In the genomic region with DNA sequence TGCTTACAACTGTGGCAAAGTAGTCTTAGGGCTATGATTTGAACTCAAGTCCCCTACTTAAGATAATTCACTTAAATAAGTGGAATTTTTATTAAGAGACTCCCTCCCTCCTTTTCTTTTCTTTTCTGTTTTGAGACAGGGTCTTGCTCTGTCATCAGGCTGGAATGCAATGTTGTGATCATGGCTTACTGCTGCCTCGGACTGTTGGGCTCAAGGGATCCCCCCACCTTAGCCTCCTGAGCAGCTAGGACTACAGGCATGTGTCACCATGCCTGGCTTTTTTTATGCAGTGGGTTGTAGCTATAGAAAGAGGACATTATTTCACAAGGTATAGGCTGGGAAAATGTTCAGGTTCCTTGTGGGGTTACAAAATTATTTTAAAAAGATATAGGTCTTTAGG, we compare ENCODE assay signal across 19 cellular contexts. TPM values are rescaled to one million over a fixed set of nuclear protein-coding genes. Genes with fewer than 3 reads are reported as not detected.
A peak's percentile ranks its signal among the peaks of the same experiment; 100 is the strongest.
DNase-seq lines count a peak whose midpoint lies in the region; ATAC-seq, FAIRE-seq and TF ChIP-seq lines count a peak whose summit lies in the region.
"Had no signal": no experiment of that assay in that cellular context is flagged by ENCODE, and none has a peak within 500 bp of the region (broad histone marks: within the 10 kb centered on the region; RNA-seq: fewer than 3 reads in every experiment).

No MANE protein-coding gene starts in this region.

- H3K27me3 ChIP-seq in GM23248 (replicated peaks; ENCODE audit: insufficient read depth) (no peaks in the 10 kb centered on the region), astrocyte (ENCODE audit: insufficient read depth, low read length) (no peaks in the 10 kb centered on the region), smooth muscle cell (ENCODE audit: low read depth) (no peaks in the 10 kb centered on the region)
- no peaks in the 10 kb centered on the region for H3K27me3 ChIP-seq in CD4-positive, alpha-beta T cell (ENCODE audit: control insufficient read depth, insufficient read depth, low read length)
- H3K27me3 ChIP-seq: MG63, SJCRH30 had no signal

- intact Hi-C loops in CD4-positive, alpha-beta T cell (cut with DNase I, micrococcal nuclease): no loop called here

- DNase-seq in GM23248 (peak; percentile 2), astrocyte (ENCODE audit: low read depth) (no peak), iris pigment epithelial cell (ENCODE audit: low read depth) (peak; percentile 20), smooth muscle cell (lab: John Stamatoyannopoulos, UW; ENCODE audit: unreplicated experiment) (no peak), C1 segment of cervical spinal cord (lab: John Stamatoyannopoulos, UW) (no peak), NCI-H146 treated with DMSO at 0.1 percent for 48 hours (lab: John Stamatoyannopoulos, UW; ENCODE audit: unreplicated experiment) (no peak)
- no peak for DNase-seq in CD4-positive, alpha-beta T cell
- DNase-seq: ACHN, DMS79 treated with DMSO at 0.1 percent for 48 hours, Kasumi-1, MG63, NCI-H1048, NCI-H1436, NCI-H2029, NCI-H526, PC-3, SJCRH30 had no signal

- no peaks in the 10 kb centered on the region for H3K36me3 Mint-ChIP-seq in astrocyte (ENCODE audit: low read depth, unreplicated experiment)
- H3K36me3 Mint-ChIP-seq in CD4-positive, alpha-beta T cell (ENCODE audit: low read depth): no peaks in the 10 kb centered on the region

- H3K4me2 ChIP-seq in GM23248 (ENCODE audit: unreplicated experiment) (peak overlapping the region; percentile 27), astrocyte (ENCODE audit: low read length) (peak overlapping the region; percentile 11), smooth muscle cell (peak overlapping the region; percentile 32)

- no peaks in the 10 kb centered on the region for H3K9me3 ChIP-seq in GM23248 (ENCODE audit: low read depth)
- no peaks in the 10 kb centered on the region for H3K9me3 ChIP-seq in astrocyte (ENCODE audit: insufficient read depth, low read depth, low read length)
- no peaks in the 10 kb centered on the region for H3K9me3 ChIP-seq in smooth muscle cell (replicated peaks; ENCODE audit: low read depth)
- H3K9me3 ChIP-seq in CD4-positive, alpha-beta T cell (ENCODE audit: control insufficient read depth, low read length): no peaks in the 10 kb centered on the region
- H3K9me3 ChIP-seq: MG63, SJCRH30 had no signal

- POLR2A ChIA-PET in CD4-positive, alpha-beta T cell (lab: Charles Lee): no interaction called here

- H4K20me1 ChIP-seq in GM23248 (ENCODE audit: insufficient read depth): no peaks in the 10 kb centered on the region
- H4K20me1 ChIP-seq in astrocyte (ENCODE audit: insufficient read depth, low read length): no peaks in the 10 kb centered on the region
- H4K20me1 ChIP-seq in smooth muscle cell (ENCODE audit: low read depth): no peaks in the 10 kb centered on the region

- H3K9ac ChIP-seq in GM23248: no peak overlapping the region
- H3K9ac ChIP-seq in astrocyte (ENCODE audit: low read length): no peak overlapping the region
- H3K9ac ChIP-seq in smooth muscle cell (ENCODE audit: low read depth): peak overlapping the region; percentile 26

- H3K9me2 ChIP-seq in GM23248 (ENCODE audit: insufficient read depth): no peaks in the 10 kb centered on the region

- in situ Hi-C loops in GM23248 (cut with MboI): no loop called here

- H2AFZ ChIP-seq in GM23248 (no peak overlapping the region), astrocyte (ENCODE audit: low read depth, low read length) (no peak overlapping the region), smooth muscle cell (ENCODE audit: low read depth) (no peak overlapping the region)

- H3K4me3 Mint-ChIP-seq in astrocyte (ENCODE audit: unreplicated experiment): no peak overlapping the region
- H3K4me3 Mint-ChIP-seq in CD4-positive, alpha-beta T cell: no peak overlapping the region

- peaks cover 19% of the 10 kb centered on the region for H3K79me2 ChIP-seq in GM23248 (ENCODE audit: insufficient read depth)
- H3K79me2 ChIP-seq in astrocyte (ENCODE audit: insufficient read depth, low read length): no peaks in the 10 kb centered on the region
- no peaks in the 10 kb centered on the region for H3K79me2 ChIP-seq in smooth muscle cell (ENCODE audit: low read depth)

- H3K36me3 ChIP-seq in GM23248 (ENCODE audit: low read depth): no peaks in the 10 kb centered on the region
- H3K36me3 ChIP-seq in astrocyte (ENCODE audit: insufficient read depth, low read length): no peaks in the 10 kb centered on the region
- H3K36me3 ChIP-seq in smooth muscle cell (ENCODE audit: low read depth): no peaks in the 10 kb centered on the region
- H3K36me3 ChIP-seq: MG63, SJCRH30 had no signal

- H3K27ac Mint-ChIP-seq in astrocyte (ENCODE audit: unreplicated experiment): no peak overlapping the region
- no peak overlapping the region for H3K27ac Mint-ChIP-seq in CD4-positive, alpha-beta T cell

- no peaks in the 10 kb centered on the region for H3K27me3 Mint-ChIP-seq in astrocyte (ENCODE audit: low read depth, unreplicated experiment)
- no peaks in the 10 kb centered on the region for H3K27me3 Mint-ChIP-seq in CD4-positive, alpha-beta T cell

- ATAC-seq in CD4-positive, alpha-beta T cell (ENCODE audit: poor library complexity): no peak
- ATAC-seq: PC-3 had no signal

- H3K4me1 ChIP-seq in GM23248 (ENCODE audit: insufficient read depth) (peaks cover 14% of the 10 kb centered on the region), astrocyte (ENCODE audit: insufficient read depth, low read length) (peaks cover 5% of the 10 kb centered on the region), smooth muscle cell (ENCODE audit: low read depth) (no peaks in the 10 kb centered on the region)
- H3K4me1 ChIP-seq: SJCRH30 had no signal

- no peak for FAIRE-seq in astrocyte (lab: Jason Lieb, UNC)
- FAIRE-seq: H54 had no signal

- H3F3A ChIP-seq in GM23248 (ENCODE audit: insufficient read depth): no peaks in the 10 kb centered on the region
- peaks cover 6% of the 10 kb centered on the region for H3F3A ChIP-seq in smooth muscle cell (ENCODE audit: low read depth)

- 25 to 30% methylated on average over 1 of the region's 1 CpG for WGBS in GM23248 (ENCODE audit: low coverage in 1 of 2, low lambda C conversion rate in 2 of 2, missing lambda C conversion rate in 2 of 2), 2 experiments
- 15% methylated on average over 1 of the region's 1 CpG for WGBS in smooth muscle cell (ENCODE audit: low lambda C conversion rate)

- H3K4me1 Mint-ChIP-seq in astrocyte (ENCODE audit: low read depth, unreplicated experiment): peaks cover 17% of the 10 kb centered on the region
- no peaks in the 10 kb centered on the region for H3K4me1 Mint-ChIP-seq in CD4-positive, alpha-beta T cell (ENCODE audit: low read depth)

- CTCF ChIA-PET in CD4-positive, alpha-beta T cell (lab: Charles Lee): no interaction called here

- no peaks in the 10 kb centered on the region for H3K9me3 Mint-ChIP-seq in astrocyte (ENCODE audit: unreplicated experiment)
- no peaks in the 10 kb centered on the region for H3K9me3 Mint-ChIP-seq in CD4-positive, alpha-beta T cell

- H3K27ac ChIP-seq in GM23248: 0 out of 2 replicates have a peak overlapping the region, but pooled peaks have one; percentile 46
- H3K27ac ChIP-seq in astrocyte (ENCODE audit: low read depth, low read length): no peak overlapping the region
- H3K27ac ChIP-seq in smooth muscle cell (ENCODE audit: low read depth): peak overlapping the region; percentile 87
- no peak overlapping the region for H3K27ac ChIP-seq in CD4-positive, alpha-beta T cell (ENCODE audit: low read depth, low read length)
- H3K27ac ChIP-seq: C4-2B, SJCRH30 had no signal

- no peak overlapping the region for H3K4me3 ChIP-seq in GM23248
- H3K4me3 ChIP-seq in astrocyte (ENCODE audit: insufficient read depth, low read depth, low read length): no peak overlapping the region
- H3K4me3 ChIP-seq in smooth muscle cell: no peak overlapping the region
- H3K4me3 ChIP-seq: MG63, SJCRH30 had no signal

- TF ChIP-seq CTCF in astrocyte (IDR thresholded peaks at IDR 0.05; ENCODE audit: insufficient read depth, low read depth, low read length) (no peak), smooth muscle cell (IDR thresholded peaks at IDR 0.05; ENCODE audit: borderline replicate concordance, insufficient read depth, poor library complexity, severe bottlenecking) (no peak)
- TF ChIP-seq CTCF in CD4-positive, alpha-beta T cell (IDR thresholded peaks at IDR 0.05): no peak

RNA-seq across cellular contexts. Expression of a gene that starts 19.2 kb away (rescaled TPM):
- 7.5 and 9.0 TPM in 2 replicates for total RNA-seq in GM23248 (2014; rRNA removed; shearing (Covaris generic))
- polyA plus RNA-seq in GM23248 (2016; fragmentation: Nextera tagmentation; extraction: Ambion mirVana): 7.4 and 8.1 TPM in 2 replicates
- total RNA-seq in astrocyte: 9.0 and 9.8 TPM in 2 replicates
- total RNA-seq in smooth muscle cell: 19.9 and 25.7 TPM in 2 replicates
- polyA plus RNA-seq in smooth muscle cell: 12.8 and 13.8 TPM in 2 replicates
- total RNA-seq in CD4-positive, alpha-beta T cell: 10 to 100 TPM; 11.4 to 11.7 TPM

Comparison
In these comparisons a context has a peak if more than half of its experiments do, and no peak if none do; other contexts are left out.
1. DNase-seq: peak in GM23248 (single experiment) and iris pigment epithelial cell (single experiment); none in astrocyte (single experiment), smooth muscle cell (single experiment), C1 segment of cervical spinal cord (0 of 14), CD4-positive, alpha-beta T cell (0 of 10) and NCI-H146 treated with DMSO at 0.1 percent for 48 hours (single experiment).
2. H3K27ac ChIP-seq: peak in GM23248 (single experiment) and smooth muscle cell (single experiment); none in astrocyte (single experiment) and CD4-positive, alpha-beta T cell (single experiment).
3. Peak in every context shown above with its lines, with median percentiles within 50 percentile points of each other: H3K4me2 ChIP-seq.